ENCODE assay signal across 16 cellular contexts in genomic region chr3:37864904-37865303, GRCh38. TPM values are rescaled to one million over a fixed set of nuclear protein-coding genes. Genes with fewer than 3 reads are reported as not detected.
DNase-seq lines count a peak whose midpoint lies in the region; ATAC-seq, FAIRE-seq and TF ChIP-seq lines count a peak whose summit lies in the region.
"Had no signal": no experiment of that assay in that cellular context is flagged by ENCODE, and none has a peak within 500 bp of the region (broad histone marks: within the 10 kb centered on the region; RNA-seq: fewer than 3 reads in every experiment).

No MANE protein-coding gene starts in this region.

- no peak overlapping the region for H2AFZ ChIP-seq in HepG2 (ENCODE audit: low read length)

- CTCF ChIA-PET in HepG2 (lab: Yijun Ruan, JAX; ENCODE audit: low intra/inter-chr PET ratio, low total read pairs): interaction anchor here (2.2 kb wide), 1 partner anchor 103 kb away, joined by 6 read pairs; no protein-coding TSS in a partner anchor

- peak; percentile 30 for DNase-seq in HepG2 (ENCODE audit: low spot score)
- no peak for DNase-seq in right lobe of liver
- peak; percentile 28 for DNase-seq in KBM-7
- peak; percentile 56 for DNase-seq in cerebellar cortex (ENCODE audit: low spot score)
- DNase-seq in urothelium cell line (ENCODE audit: low spot score): no peak
- no peak for DNase-seq in NCI-H774 (lab: John Stamatoyannopoulos, UW)
- no peak for DNase-seq in GM19240 (ENCODE audit: insufficient read length, low spot score)
- no peak for DNase-seq in ascending aorta (ENCODE audit: low spot score in 2 of 2)
- DNase-seq: activated CD4-positive, CD25-positive, alpha-beta regulatory T cell; amygdala; esophagus squamous epithelium; NCI-H2171; psoas muscle had no signal

- FAIRE-seq in HepG2 (lab: Jason Lieb, UNC) (peak; percentile 70), urothelium cell line (lab: Jason Lieb, UNC) (peak; percentile 83)

- BruUV-seq in HepG2 (replicated peaks; lab: Mats Ljungman, UMichigan): no TSS peak

- H3K36me3 ChIP-seq in HepG2 (replicated peaks in 1 of 2; ENCODE audit: control insufficient read depth in 1 of 2, insufficient read depth in 2 of 2, low read length in 2 of 2): no peaks in the 10 kb centered on the region; a peak in 2 of 5 replicates
- H3K36me3 ChIP-seq in right lobe of liver: no peaks in the 10 kb centered on the region
- H3K36me3 ChIP-seq in ascending aorta: no peaks in the 10 kb centered on the region
- H3K36me3 ChIP-seq: BLaER1 treated with 17β-estradiol and CSF1 and Interleukin-3, amounts not matched to agents 10 nM and 100 nM; esophagus squamous epithelium; thoracic aorta had no signal

- ATAC-seq in HepG2: no peak
- ATAC-seq in right lobe of liver: no peak
- ATAC-seq: activated T-cell treated with anti-CD3 and anti-CD28 coated beads, Interleukin-2, amount 50 U/mL, for 72 hours; psoas muscle had no signal

- TF ChIP-seq RAD21 in HepG2 (CRISPR knock-in tag; IDR thresholded peaks at IDR 0.05): no peak

- H3K27me3 ChIP-seq in HepG2 (ENCODE audit: control insufficient read depth in 1 of 2, insufficient read depth in 2 of 2, low read length in 2 of 2): no peaks in the 10 kb centered on the region; a peak in 1 of 5 replicates
- H3K27me3 ChIP-seq in right lobe of liver: no peaks in the 10 kb centered on the region
- H3K27me3 ChIP-seq in ascending aorta: no peaks in the 10 kb centered on the region
- H3K27me3 ChIP-seq: esophagus squamous epithelium had no signal

- TF ChIP-seq CTCF in HepG2 (CRISPR knock-in tag; IDR thresholded peaks at IDR 0.05): peak; percentile 56
- no peak for TF ChIP-seq CTCF in right lobe of liver (IDR thresholded peaks at IDR 0.05)
- TF ChIP-seq CTCF in ascending aorta (IDR thresholded peaks at IDR 0.05): no peak

- 25% methylated on average over 1 of the region's 1 CpG for WGBS in HepG2 (ENCODE audit: low lambda C conversion rate)
- WGBS in right lobe of liver (ENCODE audit: insufficient coverage, low coverage, low lambda C conversion rate, missing lambda C conversion rate): 13% methylated on average over 1 of the region's 1 CpG

- peaks cover 33% of the 10 kb centered on the region for H4K20me1 ChIP-seq in HepG2 (ENCODE audit: insufficient read depth, low read length)

- H3K79me2 ChIP-seq in HepG2 (ENCODE audit: insufficient read depth, low read length): peaks cover 88% of the 10 kb centered on the region

- H3K27ac ChIP-seq in HepG2 (ENCODE audit: extremely low read length, insufficient read depth, low read length) (no peak overlapping the region), right lobe of liver (no peak overlapping the region), ascending aorta (no peak overlapping the region)
- H3K27ac ChIP-seq: BLaER1 treated with 17β-estradiol and CSF1 and Interleukin-3, amounts not matched to agents 10 nM and 100 nM; psoas muscle had no signal

- in situ Hi-C loops in HepG2 (cut with HindIII; ENCODE audit: extremely low pct_ligation_motif_present, low pct_unique_long_range_greater_than_20kb) (no loop called here), KBM-7 (cut with MboI; ENCODE audit: low pct_unique_long_range_greater_than_20kb, low sequenced_read_pairs) (no loop called here)

- H3K9ac ChIP-seq in HepG2 (ENCODE audit: insufficient read depth, low read depth, low read length): no peak overlapping the region
- H3K9ac ChIP-seq: BLaER1 treated with 17β-estradiol and CSF1 and Interleukin-3, amounts not matched to agents 10 nM and 100 nM had no signal

- no peak for TF ChIP-seq EP300 in HepG2 (IDR thresholded peaks at IDR 0.05; ENCODE audit: low read depth in 2 of 2, low read length in 2 of 2)
- no peak for TF ChIP-seq EP300 in HepG2 (CRISPR knock-in tag; IDR thresholded peaks at IDR 0.05; ENCODE audit: borderline replicate concordance)

- intact Hi-C loops in HepG2 (cut with micrococcal nuclease; ENCODE audit: unreplicated experiment): no loop called here
- intact Hi-C loops in right lobe of liver (cut with DNase I): no loop called here
- intact Hi-C loops in ascending aorta (cut with DNase I): no loop called here

- H3K4me1 ChIP-seq in HepG2 (ENCODE audit: insufficient read depth, low read length): peaks cover 45% of the 10 kb centered on the region
- H3K4me1 ChIP-seq in right lobe of liver: peaks cover 0 to 31% (median 14%) of the 10 kb centered on the region in 4 donors
- H3K4me1 ChIP-seq in ascending aorta: peaks cover 2 to 15% of the 10 kb centered on the region in 2 donors

- no peaks in the 10 kb centered on the region for H3K9me3 ChIP-seq in HepG2 (ENCODE audit: low read length)
- H3K9me3 ChIP-seq in right lobe of liver: no peaks in the 10 kb centered on the region
- H3K9me3 ChIP-seq in ascending aorta: peaks cover 0 to 6% of the 10 kb centered on the region in 2 donors
- H3K9me3 ChIP-seq: esophagus squamous epithelium, psoas muscle, thoracic aorta had no signal

- no peak for TF ChIP-seq POLR2A in HepG2 (IDR thresholded peaks at IDR 0.05; ENCODE audit: insufficient read depth in 1 of 2, low read depth in 2 of 2, low read length in 2 of 2)
- TF ChIP-seq POLR2A in right lobe of liver (IDR thresholded peaks at IDR 0.05): no peak

- POLR2A ChIA-PET in HepG2 (lab: Yijun Ruan, JAX): interaction anchor here (1.3 to 1.8 kb wide), 4 partner anchors 41 to 71 kb away, joined by 3 to 7 read pairs (median 4); no protein-coding TSS in a partner anchor

- H3K4me3 ChIP-seq in HepG2 (replicated peaks in 1 of 3; ENCODE audit: insufficient read depth in 1 of 3, low read depth in 2 of 3, low read length in 3 of 3) (peak overlapping the region in 1 of 3 experiments; percentile 11; a peak in 3 of 6 replicates), right lobe of liver (no peak overlapping the region), ascending aorta (no peak overlapping the region)
- H3K4me3 ChIP-seq: BLaER1 treated with 17β-estradiol and CSF1 and Interleukin-3, amounts not matched to agents 10 nM and 100 nM; psoas muscle; thoracic aorta had no signal

- peak overlapping the region; percentile 58 for H3K4me2 ChIP-seq in HepG2 (ENCODE audit: low read depth, low read length)

TF ChIP-seq in HepG2, 621 proteins besides CTCF, POLR2A, EP300 and RAD21 (continues in another document):
- TF ChIP-seq SMC3 (IDR thresholded peaks at IDR 0.05; ENCODE audit: low read length) (no peak), STAG1 (CRISPR knock-in tag; IDR thresholded peaks at IDR 0.05) (peak; percentile 49), STAT5B (CRISPR knock-in tag; IDR thresholded peaks at IDR 0.05) (no peak), SMYD3 (CRISPR knock-in tag; IDR thresholded peaks at IDR 0.05) (no peak), AGO2 (optimal IDR thresholded peaks at IDR 0.05; ENCODE audit: low read depth, low read length) (no peak), TEAD2 (CRISPR knock-in tag; IDR thresholded peaks at IDR 0.05) (no peak), ZNF570 (CRISPR knock-in tag; IDR thresholded peaks at IDR 0.05; ENCODE audit: borderline replicate concordance) (no peak), ZNF850 (CRISPR knock-in tag; conservative IDR thresholded peaks at IDR 0.05) (no peak), FOSL2 (CRISPR knock-in tag; IDR thresholded peaks at IDR 0.05) (peak; percentile 22; the same call in 1 of the 2 replicates), ZNF781 (CRISPR knock-in tag; IDR thresholded peaks at IDR 0.05; ENCODE audit: borderline replicate concordance, not compliant biosample characterization) (no peak), TGIF2 (CRISPR knock-in tag; IDR thresholded peaks at IDR 0.05) (peak; percentile 100), MIER2 (CRISPR knock-in tag; IDR thresholded peaks at IDR 0.05) (no peak), MNT (IDR thresholded peaks at IDR 0.05) (peak; percentile 84), EZH2 (conservative IDR thresholded peaks at IDR 0.05; ENCODE audit: low read depth, low read length) (no peak)

RNA-seq across cellular contexts. Expression of gene CTDSPL, which starts 3.2 kb away (rescaled TPM):
- total RNA-seq in HepG2 (2016; rRNA removed; fragmentation: Illumina TruSeq; extraction: Trizol): 25.0 and 26.1 TPM in 2 replicates
- 24.7 and 25.0 TPM in 2 replicates for total RNA-seq in HepG2 (2016; cell fraction: cytosol; rRNA removed; fragmentation: Illumina TruSeq; extraction: Trizol; ENCODE audit: low read depth)
- 25.6 and 26.1 TPM in 2 replicates for total RNA-seq in HepG2 (2016; cell fraction: insoluble cytoplasmic fraction; rRNA removed; fragmentation: Illumina TruSeq; extraction: Trizol)
- 46.3 and 52.2 TPM in 2 replicates for total RNA-seq in HepG2 (2016; cell fraction: membrane; rRNA removed; fragmentation: Illumina TruSeq; extraction: Trizol)
- 16.9 and 19.3 TPM in 2 replicates for total RNA-seq in HepG2 (2016; cell fraction: nucleus; rRNA removed; fragmentation: Illumina TruSeq; extraction: Trizol)
- polyA plus RNA-seq in HepG2 (2011; rRNA removed): 95.3 and 142 TPM in 2 replicates
- 86.6 and 103 TPM in 2 replicates for polyA plus RNA-seq in HepG2 (2011; cell fraction: cytosol; rRNA removed)
- 70.8 and 101 TPM in 2 replicates for polyA plus RNA-seq in HepG2 (2011; cell fraction: nucleus; rRNA removed)
- 66.4 and 82.0 TPM in 2 replicates for polyA plus RNA-seq in HepG2 (2012)
- polyA plus RNA-seq in HepG2 (2016; cell fraction: cytosol; fragmentation: Illumina TruSeq; extraction: Trizol; ENCODE audit: low read depth): 38.5 and 43.8 TPM in 2 replicates
- polyA plus RNA-seq in HepG2 (2016; cell fraction: insoluble cytoplasmic fraction; fragmentation: Illumina TruSeq; extraction: Trizol; ENCODE audit: low read depth): 24.8 and 29.3 TPM in 2 replicates
- 47.5 and 48.6 TPM in 2 replicates for polyA plus RNA-seq in HepG2 (2016; cell fraction: membrane; fragmentation: Illumina TruSeq; extraction: Trizol; ENCODE audit: low read depth)
- 19.3 and 20.6 TPM in 2 replicates for polyA plus RNA-seq in HepG2 (2016; cell fraction: nucleus; fragmentation: Illumina TruSeq; extraction: Trizol; ENCODE audit: insufficient read depth, low read depth)
- 46.8 and 257 TPM in 2 replicates for polyA minus RNA-seq in HepG2 (2011; rRNA and poly(A)+ RNA removed; ENCODE audit: low replicate concordance)
- 69.6 and 74.0 TPM in 2 replicates for polyA minus RNA-seq in HepG2 (2011; cell fraction: cytosol; rRNA and poly(A)+ RNA removed)
- 65.3 and 65.5 TPM in 2 replicates for polyA minus RNA-seq in HepG2 (2011; cell fraction: nucleus; rRNA and poly(A)+ RNA removed)
- 10 to 100 TPM; 14.9 to 22.8 (median 18.0) TPM for total RNA-seq in right lobe of liver
- 80.9 TPM for total RNA-seq in ascending aorta

Comparison
In these comparisons a context has a peak if more than half of its experiments do, and no peak if none do; other contexts are left out.
1. DNase-seq: peak in HepG2 (single experiment), KBM-7 (single experiment) and cerebellar cortex (single experiment); none in right lobe of liver (0 of 3), urothelium cell line (single experiment), NCI-H774 (single experiment), GM19240 (single experiment) and ascending aorta (0 of 2).